12 cellular contexts compared by ENCODE assay signal in genomic region chr6:12049165-12049564, GRCh38. TPM values are rescaled to one million over a fixed set of nuclear protein-coding genes. Genes with fewer than 3 reads are reported as not detected.
A peak's percentile ranks its signal among the peaks of the same experiment; 100 is the strongest.
DNase-seq lines count a peak whose midpoint lies in the region; ATAC-seq and TF ChIP-seq lines count a peak whose summit lies in the region.
"Had no signal": no experiment of that assay in that cellular context is flagged by ENCODE, and none has a peak within 500 bp of the region (broad histone marks: within the 10 kb centered on the region; RNA-seq: fewer than 3 reads in every experiment).

No MANE protein-coding gene starts in this region.

- no peak overlapping the region for H3K4me2 ChIP-seq in mammary epithelial cell (ENCODE audit: insufficient read depth, low read depth, low read length)

- no peaks in the 10 kb centered on the region for H3K9me3 Mint-ChIP-seq in activated T-helper 2 cell treated with anti-CD3 and anti-CD28 coated beads, Interferon-gamma antibody, Interleukin-2, Interleukin-4, amounts not matched to agents 10 μg/mL and 5 μg/mL and 100 μg/mL, durations not matched to agents 14 hours and 24 hours and 36 hours

- in situ Hi-C loops in mammary epithelial cell (cut with MboI; ENCODE audit: low sequenced_read_pairs in 2 of 2), result no loop called here

- dilution Hi-C loops in mammary epithelial cell (cut with HindIII; ENCODE audit: low sequenced_read_pairs), result no loop called here

- peaks cover 56% of the 10 kb centered on the region for H3K79me2 ChIP-seq in mammary epithelial cell (ENCODE audit: insufficient read depth, low read length)

- no peaks in the 10 kb centered on the region for H3K27me3 ChIP-seq in GM06990 (replicated peaks; ENCODE audit: control insufficient read depth, insufficient read depth, low read length)
- H3K27me3 ChIP-seq in mammary epithelial cell (ENCODE audit: insufficient read depth, low read length), result no peaks in the 10 kb centered on the region

- no peaks in the 10 kb centered on the region for H3K36me3 ChIP-seq in GM06990 (ENCODE audit: control insufficient read depth, insufficient read depth, low read length)
- H3K36me3 ChIP-seq in mammary epithelial cell (ENCODE audit: insufficient read depth, low read length), result no peaks in the 10 kb centered on the region

- H3K4me3 ChIP-seq in GM06990 (replicated peaks; ENCODE audit: low read depth, low read length) (no peak overlapping the region), mammary epithelial cell (replicated peaks in 1 of 3; ENCODE audit: insufficient read depth in 1 of 3, low read depth in 2 of 3, low read length in 3 of 3) (no peak overlapping the region)

- H3K27ac Mint-ChIP-seq in activated T-helper 2 cell treated with anti-CD3 and anti-CD28 coated beads, Interferon-gamma antibody, Interleukin-2, Interleukin-4, amounts not matched to agents 10 μg/mL and 5 μg/mL and 100 μg/mL, durations not matched to agents 14 hours and 24 hours and 36 hours, result peak overlapping the region; percentile 79

- H4K20me1 ChIP-seq in mammary epithelial cell (ENCODE audit: insufficient read depth, low read length), result no peaks in the 10 kb centered on the region

- H3K27ac ChIP-seq in mammary epithelial cell (ENCODE audit: insufficient read depth, low read depth, low read length), result no peak overlapping the region

- H3K4me1 ChIP-seq in mammary epithelial cell (ENCODE audit: insufficient read depth, low read length), result peaks cover 11% of the 10 kb centered on the region

- no TSS peak for BruUV-seq in mammary epithelial cell (replicated peaks; lab: Mats Ljungman, UMichigan)

- intact Hi-C loops in activated T-helper 2 cell treated with anti-CD3 and anti-CD28 coated beads, Interferon-gamma antibody, Interleukin-2, Interleukin-4, amounts not matched to agents 10 μg/mL and 5 μg/mL and 100 μg/mL, durations not matched to agents 14 hours and 24 hours and 36 hours (cut with micrococcal nuclease), result loop anchor here (2.0 kb wide), 1 partner anchor 16 kb away; no protein-coding TSS in a partner anchor
- intact Hi-C loops in head of caudate nucleus (cut with DNase I) (no loop called here), mammary epithelial cell (cut with micrococcal nuclease) (no loop called here)

- ATAC-seq in HG02938 (IDR thresholded peaks at IDR 0.05; ENCODE audit: unreplicated experiment), result peak; percentile 46

- H3K9me3 ChIP-seq in mammary epithelial cell (replicated peaks; ENCODE audit: insufficient read depth, low read length), result no peaks in the 10 kb centered on the region

- whole genome bisulfite sequencing in mammary epithelial cell (ENCODE audit: low coverage, missing lambda C conversion rate), result 93% methylated on average over 7 of the region's 7 CpGs

- no peak overlapping the region for H3K4me3 Mint-ChIP-seq in activated T-helper 2 cell treated with anti-CD3 and anti-CD28 coated beads, Interferon-gamma antibody, Interleukin-2, Interleukin-4, amounts not matched to agents 10 μg/mL and 5 μg/mL and 100 μg/mL, durations not matched to agents 14 hours and 24 hours and 36 hours (ENCODE audit: low read depth)

- H3K27me3 Mint-ChIP-seq in activated T-helper 2 cell treated with anti-CD3 and anti-CD28 coated beads, Interferon-gamma antibody, Interleukin-2, Interleukin-4, amounts not matched to agents 10 μg/mL and 5 μg/mL and 100 μg/mL, durations not matched to agents 14 hours and 24 hours and 36 hours (ENCODE audit: low read depth), result no peaks in the 10 kb centered on the region

- peaks cover 52% of the 10 kb centered on the region for H3K36me3 Mint-ChIP-seq in activated T-helper 2 cell treated with anti-CD3 and anti-CD28 coated beads, Interferon-gamma antibody, Interleukin-2, Interleukin-4, amounts not matched to agents 10 μg/mL and 5 μg/mL and 100 μg/mL, durations not matched to agents 14 hours and 24 hours and 36 hours (ENCODE audit: low read depth)

- TF ChIP-seq CTCF in GM06990 (IDR thresholded peaks at IDR 0.05; ENCODE audit: insufficient read depth, low read length, poor library complexity, severe bottlenecking), result no peak
- TF ChIP-seq CTCF in mammary epithelial cell (conservative IDR thresholded peaks at IDR 0.05 in 1 of 2, IDR thresholded peaks at IDR 0.05 in 1 of 2; ENCODE audit: extremely low read depth in 1 of 2, insufficient read depth in 1 of 2, low read depth in 1 of 2, low read length in 2 of 2), result no peak

- TF ChIP-seq POLR2A in GM19193 (IDR thresholded peaks at IDR 0.05; ENCODE audit: extremely low read depth, insufficient read depth, insufficient read length), result peak; percentile 48

- no peak overlapping the region for H2AFZ ChIP-seq in mammary epithelial cell (ENCODE audit: low read depth, low read length)

- CTCF ChIA-PET in mammary epithelial cell (lab: Charles Lee; ENCODE audit: low non-redundant PET), result no interaction called here

- peak; percentile 56 for DNase-seq in GM06990 (ENCODE audit: extremely low read depth, insufficient read length)
- no peak for DNase-seq in activated T-helper 2 cell treated with anti-CD3 and anti-CD28 coated beads, Interferon-gamma antibody, Interleukin-2, Interleukin-4, amounts not matched to agents 10 μg/mL and 5 μg/mL and 100 μg/mL, durations not matched to agents 14 hours and 24 hours and 36 hours (ENCODE audit: low spot score)
- DNase-seq in head of caudate nucleus, result no peak
- DNase-seq in HCEC 1CT, result no peak
- no peak for DNase-seq in HPDE6-E6E7 (ENCODE audit: extremely low spot score)
- no peak for DNase-seq in mammary epithelial cell
- DNase-seq: central memory CD4-positive, alpha-beta T cell; COR-L47; NCI-H2029 treated with DMSO at 0.1 percent for 48 hours; SIG-M5 had no signal

- H3K9ac ChIP-seq in mammary epithelial cell (ENCODE audit: insufficient read depth, low read length), result no peak overlapping the region

- H3K4me1 Mint-ChIP-seq in activated T-helper 2 cell treated with anti-CD3 and anti-CD28 coated beads, Interferon-gamma antibody, Interleukin-2, Interleukin-4, amounts not matched to agents 10 μg/mL and 5 μg/mL and 100 μg/mL, durations not matched to agents 14 hours and 24 hours and 36 hours (ENCODE audit: low read depth), result peaks cover 75% of the 10 kb centered on the region

RNA-seq across cellular contexts. Expression of gene HIVEP1, which starts 37.1 kb away (rescaled TPM):
- total RNA-seq in activated T-helper 2 cell treated with anti-CD3 and anti-CD28 coated beads, Interferon-gamma antibody, Interleukin-2, Interleukin-4, amounts not matched to agents 10 μg/mL and 5 μg/mL and 100 μg/mL, durations not matched to agents 14 hours and 24 hours and 36 hours, result 63.8 TPM in 2 replicates
- 10 to 100 TPM; 28.5 to 34.8 TPM for total RNA-seq in mammary epithelial cell
- 14.8 TPM for polyA plus RNA-seq in mammary epithelial cell
- 31.6 TPM for polyA minus RNA-seq in mammary epithelial cell
